Comparison of ENCODE assay signal across 8 cellular contexts in genomic region chr14:58395565-58395814, GRCh38. TPM values are rescaled to one million over a fixed set of nuclear protein-coding genes. Genes with fewer than 3 reads are reported as not detected.
DNase-seq lines count a peak whose midpoint lies in the region; ATAC-seq, FAIRE-seq and TF ChIP-seq lines count a peak whose summit lies in the region.

No MANE protein-coding gene starts in this region.

- no peaks in the 10 kb centered on the region for H3K27me3 ChIP-seq in bronchial epithelial cell (ENCODE audit: control insufficient read depth, insufficient read depth, low read length)
- H3K27me3 ChIP-seq in mucosa of rectum (ENCODE audit: control insufficient read depth in 2 of 2, insufficient read depth in 2 of 2, low read length in 2 of 2) = no peaks in the 10 kb centered on the region

- H3K4me3 ChIP-seq in bronchial epithelial cell (ENCODE audit: low read depth, low read length) = peak overlapping the region; percentile 46
- peak overlapping the region; percentile 74 to 79 for H3K4me3 ChIP-seq in mucosa of rectum (ENCODE audit: low read length in 2 of 2)

- peak overlapping the region in 1 of 2 donors; percentile 90 for H3K9ac ChIP-seq in mucosa of rectum (ENCODE audit: low read depth in 1 of 2, low read length in 2 of 2)

- H3K9me3 ChIP-seq in mucosa of rectum (ENCODE audit: control insufficient read depth in 2 of 2, low read length in 2 of 2) = no peaks in the 10 kb centered on the region

- no peaks in the 10 kb centered on the region for H3K9me3 Mint-ChIP-seq in stimulated activated naive CD8-positive, alpha-beta T cell treated with anti-CD3 and anti-CD28 coated beads, Interleukin-15, Interleukin-2, amounts not matched to agents 100 ng/mL and 50 ng/mL, for 24 hours

- DNase-seq in stimulated activated naive CD8-positive, alpha-beta T cell treated with anti-CD3 and anti-CD28 coated beads, Interleukin-15, Interleukin-2, amounts not matched to agents 100 U/mL and 50 U/mL, for 24 hours = no peak
- no peak for DNase-seq in bronchial epithelial cell (ENCODE audit: low read depth)
- DNase-seq in SW 1271 (lab: John Stamatoyannopoulos, UW) = no peak
- no peak for DNase-seq in omental fat pad (ENCODE audit: low spot score)
- no peak for DNase-seq in activated effector memory CD4-positive, alpha-beta T cell treated with Interleukin-2 at 50 U/mL for 16 hours

- H3K36me3 Mint-ChIP-seq in stimulated activated naive CD8-positive, alpha-beta T cell treated with anti-CD3 and anti-CD28 coated beads, Interleukin-15, Interleukin-2, amounts not matched to agents 100 ng/mL and 50 ng/mL, for 24 hours (ENCODE audit: low read depth) = no peaks in the 10 kb centered on the region

- H3K4me1 Mint-ChIP-seq in stimulated activated naive CD8-positive, alpha-beta T cell treated with anti-CD3 and anti-CD28 coated beads, Interleukin-15, Interleukin-2, amounts not matched to agents 100 ng/mL and 50 ng/mL, for 24 hours (ENCODE audit: low read depth) = peaks cover 13% of the 10 kb centered on the region

- peak overlapping the region; percentile 68 for H3K27ac Mint-ChIP-seq in stimulated activated naive CD8-positive, alpha-beta T cell treated with anti-CD3 and anti-CD28 coated beads, Interleukin-15, Interleukin-2, amounts not matched to agents 100 ng/mL and 50 ng/mL, for 24 hours

- no peaks in the 10 kb centered on the region for H3K36me3 ChIP-seq in bronchial epithelial cell (ENCODE audit: control insufficient read depth, insufficient read depth, low read length)
- no peaks in the 10 kb centered on the region for H3K36me3 ChIP-seq in mucosa of rectum (ENCODE audit: control insufficient read depth in 2 of 2, insufficient read depth in 2 of 2, low read length in 2 of 2)

- peaks cover 7 to 9% of the 10 kb centered on the region in 2 donors for H3K4me1 ChIP-seq in mucosa of rectum (ENCODE audit: control insufficient read depth in 2 of 2, insufficient read depth in 2 of 2, low read length in 2 of 2)

- H3K27me3 Mint-ChIP-seq in stimulated activated naive CD8-positive, alpha-beta T cell treated with anti-CD3 and anti-CD28 coated beads, Interleukin-15, Interleukin-2, amounts not matched to agents 100 ng/mL and 50 ng/mL, for 24 hours = no peaks in the 10 kb centered on the region

- FAIRE-seq in bronchial epithelial cell (lab: Jason Lieb, UNC) = no peak

- H3K27ac ChIP-seq in mucosa of rectum (ENCODE audit: low read depth in 2 of 2, low read length in 2 of 2) = peak overlapping the region; percentile 75 to 82

- peak overlapping the region; percentile 73 for H3K4me3 Mint-ChIP-seq in stimulated activated naive CD8-positive, alpha-beta T cell treated with anti-CD3 and anti-CD28 coated beads, Interleukin-15, Interleukin-2, amounts not matched to agents 100 ng/mL and 50 ng/mL, for 24 hours

- ATAC-seq in stimulated activated naive CD8-positive, alpha-beta T cell treated with anti-CD3 and anti-CD28 coated beads, Interleukin-15, Interleukin-2, amounts not matched to agents 100 U/mL and 50 U/mL, for 24 hours = no peak
- no peak for ATAC-seq in omental fat pad (ENCODE audit: low FRiP score)
- no peak for ATAC-seq in GM19351 (IDR thresholded peaks at IDR 0.05; ENCODE audit: unreplicated experiment)

- TF ChIP-seq CTCF in bronchial epithelial cell (IDR thresholded peaks at IDR 0.05; ENCODE audit: insufficient read depth, low read length, severe bottlenecking) (no peak), omental fat pad (IDR thresholded peaks at IDR 0.05) (no peak)

RNA-seq across cellular contexts. Expression of gene TOMM20L, which starts 0.2 kb away (rescaled TPM):
- total RNA-seq in bronchial epithelial cell (not detected in 2 replicates), omental fat pad (not detected)

RNA-seq across cellular contexts. Expression of gene TIMM9, which starts 31.8 kb away (rescaled TPM):
- total RNA-seq in bronchial epithelial cell = 15.5 and 18.3 TPM in 2 replicates
- total RNA-seq in omental fat pad = 10 to 100 TPM; 42.6 to 53.2 (median 44.0) TPM

RNA-seq across cellular contexts. Expression of gene KIAA0586, which starts 32.0 kb away (rescaled TPM):
- 6.0 and 8.7 TPM in 2 replicates for total RNA-seq in bronchial epithelial cell
- total RNA-seq in omental fat pad = 10 to 100 TPM; 12.0 to 26.3 (median 12.2) TPM
